ENCODE assay signal across 13 cellular contexts in genomic region chr7:7959979-7960670, GRCh38. TPM values are rescaled to one million over a fixed set of nuclear protein-coding genes. Genes with fewer than 3 reads are reported as not detected.
DNase-seq lines count a peak whose midpoint lies in the region; ATAC-seq and TF ChIP-seq lines count a peak whose summit lies in the region.
"Had no signal": no experiment of that assay in that cellular context is flagged by ENCODE, and none has a peak within 500 bp of the region (broad histone marks: within the 10 kb centered on the region; RNA-seq: fewer than 3 reads in every experiment).

No MANE protein-coding gene starts in this region.

- peak overlapping the region; percentile 25 for H3K4me2 ChIP-seq in MM.1S (ENCODE audit: low read depth, low read length)

- no peak for TF ChIP-seq CTCF in MM.1S (IDR thresholded peaks at IDR 0.05; ENCODE audit: low read length)
- no peak for TF ChIP-seq CTCF in A673 (conservative IDR thresholded peaks at IDR 0.05; ENCODE audit: low read depth, low read length)

- H3K36me3 ChIP-seq in MM.1S (replicated peaks; ENCODE audit: insufficient read depth, low read length) (no peaks in the 10 kb centered on the region), A673 (ENCODE audit: insufficient read depth, low read length, poor library complexity, severe bottlenecking) (no peaks in the 10 kb centered on the region)
- H3K36me3 ChIP-seq: colonic mucosa, upper lobe of left lung had no signal

- POLR2A ChIA-PET in A673 (lab: Charles Lee; ENCODE audit: low non-redundant PET) = no interaction called here

- no peak overlapping the region for H3K9ac ChIP-seq in MM.1S (ENCODE audit: low read length)

- H3K27ac ChIP-seq in MM.1S (ENCODE audit: low read length) = peak overlapping the region; percentile 55; the same call in 1 of the 2 replicates
- no peak overlapping the region for H3K27ac ChIP-seq in A673 (ENCODE audit: low read depth, low read length, poor library complexity, severe bottlenecking)
- H3K27ac ChIP-seq: colonic mucosa, upper lobe of left lung had no signal

- BruUV-seq in A673 (replicated peaks; lab: Mats Ljungman, UMichigan) = no TSS peak

- intact Hi-C loops in A673 (cut with micrococcal nuclease; ENCODE audit: unreplicated experiment) = loop anchor here (10.0 kb wide), 1 partner anchor 275 kb away; no protein-coding TSS in a partner anchor

- H3K9me3 ChIP-seq in MM.1S (replicated peaks; ENCODE audit: insufficient read depth, low read length) = no peaks in the 10 kb centered on the region
- H3K9me3 ChIP-seq in A673 (ENCODE audit: low read depth, low read length, poor library complexity, severe bottlenecking) = no peaks in the 10 kb centered on the region
- H3K9me3 ChIP-seq: colonic mucosa, upper lobe of left lung had no signal

- ATAC-seq in GM18868 (IDR thresholded peaks at IDR 0.05; ENCODE audit: unreplicated experiment) = peak; percentile 87
- peak; percentile 90 for ATAC-seq in GM21515 (IDR thresholded peaks at IDR 0.05; ENCODE audit: unreplicated experiment)
- peak; percentile 93 for ATAC-seq in HG03045 (IDR thresholded peaks at IDR 0.05; ENCODE audit: unreplicated experiment)
- ATAC-seq: naive thymus-derived CD4-positive, alpha-beta T cell had no signal

- H2AFZ ChIP-seq in MM.1S (ENCODE audit: low read length) = no peak overlapping the region

- H3K4me3 ChIP-seq in MM.1S (ENCODE audit: low read length) (no peak overlapping the region), A673 (ENCODE audit: low read depth, low read length, poor library complexity, severe bottlenecking) (no peak overlapping the region)
- H3K4me3 ChIP-seq: colonic mucosa, upper lobe of left lung had no signal

- no peaks in the 10 kb centered on the region for H3K79me2 ChIP-seq in MM.1S (ENCODE audit: low read length)

- H3K9me2 ChIP-seq in MM.1S (replicated peaks; ENCODE audit: insufficient read depth, low read length) = no peaks in the 10 kb centered on the region

- H4K20me1 ChIP-seq in MM.1S (ENCODE audit: insufficient read depth, low read length) = no peaks in the 10 kb centered on the region

- DNase-seq in MM.1S = peak; percentile 79
- no peak for DNase-seq in 8988T
- DNase-seq in SHP77 treated with DMSO at 0.1 percent for 48 hours (lab: John Stamatoyannopoulos, UW) = no peak
- DNase-seq in A673 (ENCODE audit: low spot score) = no peak
- no peak for DNase-seq in AG20443 (ENCODE audit: low spot score)
- DNase-seq: activated CD4-positive, alpha-beta T cell treated with anti-CD3 and anti-CD28 coated beads, Interleukin-2, amount 10 ng/mL, durations not matched to agents 7 days and 5 days; colonic mucosa; naive thymus-derived CD4-positive, alpha-beta T cell; NCI-H1417 had no signal

- peaks cover 12% of the 10 kb centered on the region; the same call in 1 of the 2 replicates for H3F3A ChIP-seq in MM.1S (ENCODE audit: insufficient read depth, low read length)

- H3K4me1 ChIP-seq in MM.1S (ENCODE audit: low read length) (peaks cover 53% of the 10 kb centered on the region), A673 (ENCODE audit: insufficient read depth, low read length, poor library complexity, severe bottlenecking) (no peaks in the 10 kb centered on the region)
- H3K4me1 ChIP-seq: colonic mucosa had no signal

- H3K27me3 ChIP-seq in MM.1S (replicated peaks; ENCODE audit: insufficient read depth, low read length) = no peaks in the 10 kb centered on the region
- H3K27me3 ChIP-seq in A673 (replicated peaks; ENCODE audit: insufficient read depth, low read depth, low read length, poor library complexity) = no peaks in the 10 kb centered on the region
- H3K27me3 ChIP-seq: colonic mucosa, upper lobe of left lung had no signal

- CTCF ChIA-PET in A673 (lab: Charles Lee) = no interaction called here

RNA-seq across cellular contexts. Expression of gene GLCCI1, which starts 8.5 kb away (rescaled TPM):
- 6.9 and 9.9 TPM in 2 replicates for total RNA-seq in A673 (2021)
